ENCODE assay signal across 8 cellular contexts in genomic region chr3:9891072-9891622, GRCh38. TPM values are rescaled to one million over a fixed set of nuclear protein-coding genes. Genes with fewer than 3 reads are reported as not detected.
A peak's percentile ranks its signal among the peaks of the same experiment; 100 is the strongest.
DNase-seq lines count a peak whose midpoint lies in the region; ATAC-seq and TF ChIP-seq lines count a peak whose summit lies in the region.

No MANE protein-coding gene starts in this region.

- H3K36me3 Mint-ChIP-seq in natural killer cell treated with Interleukin-12 subunit alpha and Interleukin-12 subunit beta and Interleukin-15 and Interleukin-18, amount 100 ng/mL, for 72 hours: peaks cover 23% of the 10 kb centered on the region

- H3K27ac Mint-ChIP-seq in natural killer cell treated with Interleukin-12 subunit alpha and Interleukin-12 subunit beta and Interleukin-15 and Interleukin-18, amount 100 ng/mL, for 72 hours: peak overlapping the region; percentile 95

- H3K4me3 Mint-ChIP-seq in natural killer cell treated with Interleukin-12 subunit alpha and Interleukin-12 subunit beta and Interleukin-15 and Interleukin-18, amount 100 ng/mL, for 72 hours: peak overlapping the region; percentile 96

- peak overlapping the region; percentile 97 for H3K9ac ChIP-seq in BLaER1

- H3K4me1 Mint-ChIP-seq in natural killer cell treated with Interleukin-12 subunit alpha and Interleukin-12 subunit beta and Interleukin-15 and Interleukin-18, amount 100 ng/mL, for 72 hours (ENCODE audit: low read depth in 2 of 2): peaks cover 31 to 33% of the 10 kb centered on the region in 2 donors

- DNase-seq in coronary artery (ENCODE audit: low spot score) (no peak), UCSD-AML1 (lab: John Stamatoyannopoulos, UW; ENCODE audit: unreplicated experiment) (no peak)
- no peak for DNase-seq in natural killer cell treated with Interleukin-12 subunit alpha and Interleukin-12 subunit beta and Interleukin-15 and Interleukin-18, amount 100 ng/mL, for 72 hours (ENCODE audit: low spot score)
- DNase-seq in stimulated activated CD4-positive, alpha-beta T cell treated with anti-CD3 and anti-CD28 coated beads, Interleukin-1b, Interleukin-23, amount 100 ng/mL, for 48 hours: no peak

- no peak for TF ChIP-seq CTCF in coronary artery (IDR thresholded peaks at IDR 0.05)

- peak overlapping the region; percentile 92 for H3K4me2 ChIP-seq in BLaER1

- H3K27me3 Mint-ChIP-seq in natural killer cell treated with Interleukin-12 subunit alpha and Interleukin-12 subunit beta and Interleukin-15 and Interleukin-18, amount 100 ng/mL, for 72 hours: no peaks in the 10 kb centered on the region

- H4K20me1 ChIP-seq in BLaER1: peaks cover 55% of the 10 kb centered on the region

- H3K9me3 ChIP-seq in BLaER1 (no peaks in the 10 kb centered on the region), KOPT-K1 (ENCODE audit: insufficient read depth, low read length, poor library complexity, severe bottlenecking) (no peaks in the 10 kb centered on the region)

- peaks cover 68% of the 10 kb centered on the region for H3K4me1 ChIP-seq in BLaER1

- H3K4me3 ChIP-seq in BLaER1 (peak overlapping the region; percentile 97), coronary artery (peak overlapping the region; percentile 88)

- H3K9me3 Mint-ChIP-seq in natural killer cell treated with Interleukin-12 subunit alpha and Interleukin-12 subunit beta and Interleukin-15 and Interleukin-18, amount 100 ng/mL, for 72 hours: no peaks in the 10 kb centered on the region

- H3K27me3 ChIP-seq in BLaER1: no peaks in the 10 kb centered on the region

- no peak for ATAC-seq in natural killer cell treated with Interleukin-12 subunit alpha and Interleukin-12 subunit beta and Interleukin-15 and Interleukin-18, amount 100 ng/mL, for 72 hours
- ATAC-seq in HG03571 (IDR thresholded peaks at IDR 0.05; ENCODE audit: unreplicated experiment): no peak
- no peak for ATAC-seq in GM19452 (IDR thresholded peaks at IDR 0.05; ENCODE audit: unreplicated experiment)

- H3K36me3 ChIP-seq in BLaER1 (peaks cover 40% of the 10 kb centered on the region), KOPT-K1 (ENCODE audit: insufficient read depth, low read length) (peaks cover 37% of the 10 kb centered on the region)

- peak overlapping the region; percentile 98 for H3K27ac ChIP-seq in BLaER1
- H3K27ac ChIP-seq in KOPT-K1 (ENCODE audit: low read depth, low read length, poor library complexity, severe bottlenecking): peak overlapping the region; percentile 91
- peak overlapping the region; percentile 95 to 96 for H3K27ac ChIP-seq in coronary artery

RNA-seq across cellular contexts. Expression of gene JAGN1, which starts 0.7 kb away (rescaled TPM):
- total RNA-seq in natural killer cell treated with Interleukin-12 subunit alpha and Interleukin-12 subunit beta and Interleukin-15 and Interleukin-18, amount 100 ng/mL, for 72 hours: 10 to 100 TPM; 31.8 to 42.8 TPM

RNA-seq across cellular contexts. Expression of gene CIDEC, which starts 11.1 kb away (rescaled TPM):
- total RNA-seq in natural killer cell treated with Interleukin-12 subunit alpha and Interleukin-12 subunit beta and Interleukin-15 and Interleukin-18, amount 100 ng/mL, for 72 hours: not detected

RNA-seq across cellular contexts. Expression of gene IL17RE, which starts 11.5 kb away (rescaled TPM):
- 1 to 10 TPM in 1 of 2 donors, under 1 TPM in 1; 0.48 to 1.9 TPM for total RNA-seq in natural killer cell treated with Interleukin-12 subunit alpha and Interleukin-12 subunit beta and Interleukin-15 and Interleukin-18, amount 100 ng/mL, for 72 hours

RNA-seq across cellular contexts. Expression of gene IL17RC, which starts 25.8 kb away (rescaled TPM):
- under 1 TPM; 0.57 to 0.92 TPM for total RNA-seq in natural killer cell treated with Interleukin-12 subunit alpha and Interleukin-12 subunit beta and Interleukin-15 and Interleukin-18, amount 100 ng/mL, for 72 hours

RNA-seq across cellular contexts. Expression of gene CRELD1, which starts 42.5 kb away (rescaled TPM):
- total RNA-seq in natural killer cell treated with Interleukin-12 subunit alpha and Interleukin-12 subunit beta and Interleukin-15 and Interleukin-18, amount 100 ng/mL, for 72 hours: 10 to 100 TPM; 22.8 to 29.7 TPM
